ENCODE assay signal across 9 cellular contexts in genomic region chr4:54290980-54291379, GRCh38.
"Had no signal": no experiment of that assay in that cellular context is flagged by ENCODE, and none has a peak within 500 bp of the region (broad histone marks: within the 10 kb centered on the region; RNA-seq: fewer than 3 reads in every experiment).

No MANE protein-coding gene starts in this region.

- H3K4me1 Mint-ChIP-seq: IgD-negative memory B cell had no signal

- H3K36me3 Mint-ChIP-seq: IgD-negative memory B cell had no signal

- ATAC-seq: HCT116, HepG2 had no signal

- H3K27ac Mint-ChIP-seq: HFFc6, IgD-negative memory B cell had no signal

- H3K4me3 ChIP-seq: GM23248, HAP-1 had no signal

- H3K27ac ChIP-seq: GM23248, HL-60 had no signal

- H3K9ac ChIP-seq: GM23248 had no signal

- H3K4me3 Mint-ChIP-seq: HFFc6, IgD-negative memory B cell had no signal

- H3K9me3 Mint-ChIP-seq: HFFc6 had no signal

- DNase-seq: GM23248, GOT3, H7, HFFc6 had no signal

- H2AFZ ChIP-seq: GM23248 had no signal

- H3K4me1 ChIP-seq: HAP-1 had no signal

- H3K9me3 ChIP-seq: HAP-1 had no signal
